In genomic region chr20:45944151-45944964, GRCh38 we compare ENCODE assay signal across 10 cellular contexts. TPM values are rescaled to one million over a fixed set of nuclear protein-coding genes. Genes with fewer than 3 reads are reported as not detected.
DNase-seq lines count a peak whose midpoint lies in the region; ATAC-seq and TF ChIP-seq lines count a peak whose summit lies in the region.
"Had no signal": no experiment of that assay in that cellular context is flagged by ENCODE, and none has a peak within 500 bp of the region (broad histone marks: within the 10 kb centered on the region; RNA-seq: fewer than 3 reads in every experiment).

No MANE protein-coding gene starts in this region.

- intact Hi-C loops in activated CD8-positive, alpha-beta T cell treated with anti-CD3 and anti-CD28 coated beads for 36 hours (cut with micrococcal nuclease): no loop called here
- intact Hi-C loops in gastrocnemius medialis (cut with DNase I; ENCODE audit: low total_unique reads) (no loop called here), sciatic nerve (cut with DNase I) (no loop called here)

- in situ Hi-C loops in gastrocnemius medialis (cut with MboI; ENCODE audit: low sequenced_read_pairs in 4 of 4): loop anchor here in 1 of 4 donors (10.0 kb wide), 1 partner anchor 120 kb away; the partner anchor contains the start of gene TNNC2

- peak; percentile 59 for ATAC-seq in activated CD8-positive, alpha-beta T cell treated with anti-CD3 and anti-CD28 coated beads for 36 hours
- no peak for ATAC-seq in activated CD8-positive, alpha-beta T cell treated with anti-CD3 and anti-CD28 coated beads, Interleukin-2, amount 10 ng/mL, durations not matched to agents 7 days and 5 days
- peak; percentile 78 to 80 for ATAC-seq in gastrocnemius medialis
- no peak for ATAC-seq in sciatic nerve

- peak overlapping the region in 1 of 4 donors; percentile 2 for H3K4me3 ChIP-seq in gastrocnemius medialis

- TF ChIP-seq POLR2A in gastrocnemius medialis (IDR thresholded peaks at IDR 0.05): peak in 1 of 2 donors; percentile 40

- H3K9me3 ChIP-seq in gastrocnemius medialis: no peaks in the 10 kb centered on the region

- TF ChIP-seq CTCF in activated CD8-positive, alpha-beta T cell treated with anti-CD3 and anti-CD28 coated beads for 36 hours (IDR thresholded peaks at IDR 0.05): no peak
- no peak for TF ChIP-seq CTCF in gastrocnemius medialis (IDR thresholded peaks at IDR 0.05 in 4 of 5, conservative IDR thresholded peaks at IDR 0.05 in 1 of 5)

- peaks cover 15 to 35% of the 10 kb centered on the region in 2 donors for H3K4me1 ChIP-seq in gastrocnemius medialis

- no peaks in the 10 kb centered on the region for H3K27me3 ChIP-seq in gastrocnemius medialis

- peaks cover 13% of the 10 kb centered on the region for H3K4me1 Mint-ChIP-seq in activated CD8-positive, alpha-beta T cell treated with anti-CD3 and anti-CD28 coated beads for 36 hours (ENCODE audit: low read depth)
- peaks cover 8% of the 10 kb centered on the region for H3K4me1 Mint-ChIP-seq in activated CD8-positive, alpha-beta T cell treated with anti-CD3 and anti-CD28 coated beads, Interleukin-2, amount 10 ng/mL, durations not matched to agents 7 days and 5 days (ENCODE audit: low read depth)

- H3K4me3 Mint-ChIP-seq in activated CD8-positive, alpha-beta T cell treated with anti-CD3 and anti-CD28 coated beads for 36 hours: no peak overlapping the region
- no peak overlapping the region for H3K4me3 Mint-ChIP-seq in activated CD8-positive, alpha-beta T cell treated with anti-CD3 and anti-CD28 coated beads, Interleukin-2, amount 10 ng/mL, durations not matched to agents 7 days and 5 days

- peaks cover 0 to 82% of the 10 kb centered on the region in 2 donors for H3K36me3 ChIP-seq in gastrocnemius medialis

- no peaks in the 10 kb centered on the region for H3K9me3 Mint-ChIP-seq in activated CD8-positive, alpha-beta T cell treated with anti-CD3 and anti-CD28 coated beads for 36 hours
- H3K9me3 Mint-ChIP-seq in activated CD8-positive, alpha-beta T cell treated with anti-CD3 and anti-CD28 coated beads, Interleukin-2, amount 10 ng/mL, durations not matched to agents 7 days and 5 days (ENCODE audit: insufficient read depth): no peaks in the 10 kb centered on the region

- H3K27ac Mint-ChIP-seq in activated CD8-positive, alpha-beta T cell treated with anti-CD3 and anti-CD28 coated beads for 36 hours: peak overlapping the region; percentile 75
- no peak overlapping the region for H3K27ac Mint-ChIP-seq in activated CD8-positive, alpha-beta T cell treated with anti-CD3 and anti-CD28 coated beads, Interleukin-2, amount 10 ng/mL, durations not matched to agents 7 days and 5 days

- H3K36me3 Mint-ChIP-seq in activated CD8-positive, alpha-beta T cell treated with anti-CD3 and anti-CD28 coated beads for 36 hours (ENCODE audit: low read depth): peaks cover 41% of the 10 kb centered on the region
- H3K36me3 Mint-ChIP-seq in activated CD8-positive, alpha-beta T cell treated with anti-CD3 and anti-CD28 coated beads, Interleukin-2, amount 10 ng/mL, durations not matched to agents 7 days and 5 days (ENCODE audit: low read depth): peaks cover 56% of the 10 kb centered on the region

- DNase-seq in activated CD8-positive, alpha-beta T cell treated with anti-CD3 and anti-CD28 coated beads for 36 hours: no peak
- DNase-seq in activated CD8-positive, alpha-beta T cell treated with anti-CD3 and anti-CD28 coated beads, Interleukin-2, amount 10 ng/mL, durations not matched to agents 7 days and 5 days: no peak
- DNase-seq in RKO (ENCODE audit: low spot score) (peak; percentile 79), gastrocnemius medialis (no peak), NCI-H69 (lab: John Stamatoyannopoulos, UW) (no peak), NCI-H1105 (lab: John Stamatoyannopoulos, UW) (no peak), sciatic nerve (ENCODE audit: low spot score) (no peak)
- DNase-seq: activated CD8-positive, alpha-beta memory T cell treated with anti-CD3 and anti-CD28 coated beads, Interleukin-2, amount 50 U/mL, for 4 hours; stimulated activated CD4-positive, alpha-beta T cell treated with anti-CD3 and anti-CD28 coated beads, Interleukin-4, amount 100 ng/mL, for 1 hour had no signal

- no peaks in the 10 kb centered on the region for H3K27me3 Mint-ChIP-seq in activated CD8-positive, alpha-beta T cell treated with anti-CD3 and anti-CD28 coated beads for 36 hours
- H3K27me3 Mint-ChIP-seq in activated CD8-positive, alpha-beta T cell treated with anti-CD3 and anti-CD28 coated beads, Interleukin-2, amount 10 ng/mL, durations not matched to agents 7 days and 5 days (ENCODE audit: low read depth): no peaks in the 10 kb centered on the region

- H3K27ac ChIP-seq in cingulate gyrus (ENCODE audit: low read depth, low read length): peak overlapping the region; percentile 60
- peak overlapping the region; percentile 86 to 96 (median 92) for H3K27ac ChIP-seq in gastrocnemius medialis

- POLR2A ChIA-PET in activated CD8-positive, alpha-beta T cell treated with anti-CD3 and anti-CD28 coated beads for 36 hours (lab: Charles Lee): interaction anchor here (1.2 to 12.9 kb wide), 8 partner anchors 7 to 54 kb away, joined by 3 to 119 read pairs (median 4); partner anchors contain the start of genes PCIF1 and ZNF335
- POLR2A ChIA-PET in activated CD8-positive, alpha-beta T cell treated with anti-CD3 and anti-CD28 coated beads, Interleukin-2, amount 10 ng/mL, durations not matched to agents 7 days and 5 days (lab: Charles Lee): interaction anchor here (0.6 to 1.1 kb wide), 2 partner anchors 9 to 131 kb away, joined by 3 to 4 read pairs; no protein-coding TSS in a partner anchor

- CTCF ChIA-PET in activated CD8-positive, alpha-beta T cell treated with anti-CD3 and anti-CD28 coated beads for 36 hours (lab: Charles Lee): interaction anchor here (0.7 to 3.6 kb wide), 9 partner anchors 10 to 173 kb away, joined by 3 to 20 read pairs (median 3); partner anchors contain the start of genes CTSA, NEURL2 and PCIF1
- CTCF ChIA-PET in activated CD8-positive, alpha-beta T cell treated with anti-CD3 and anti-CD28 coated beads, Interleukin-2, amount 10 ng/mL, durations not matched to agents 7 days and 5 days (lab: Charles Lee): interaction anchor here (1.0 to 2.2 kb wide), 3 partner anchors 19 to 145 kb away, joined by 3 to 14 read pairs (median 4); no protein-coding TSS in a partner anchor

RNA-seq across cellular contexts. Expression of gene PCIF1, which starts 9.9 kb away (rescaled TPM):
- 10 to 100 TPM; 27.8 to 29.5 TPM for total RNA-seq in activated CD8-positive, alpha-beta T cell treated with anti-CD3 and anti-CD28 coated beads for 36 hours
- 10 to 100 TPM; 40.3 to 41.2 TPM for total RNA-seq in activated CD8-positive, alpha-beta T cell treated with anti-CD3 and anti-CD28 coated beads, Interleukin-2, amount 10 ng/mL, durations not matched to agents 7 days and 5 days
- total RNA-seq in gastrocnemius medialis (10 to 100 TPM; 32.1 to 51.2 (median 37.0) TPM), sciatic nerve (38.2 TPM)

RNA-seq across cellular contexts. Expression of gene ZNF335, which starts 27.6 kb away (rescaled TPM):
- 10 to 100 TPM; 27.0 to 28.8 TPM for total RNA-seq in activated CD8-positive, alpha-beta T cell treated with anti-CD3 and anti-CD28 coated beads for 36 hours
- 10 to 100 TPM; 33.1 to 34.5 TPM for total RNA-seq in activated CD8-positive, alpha-beta T cell treated with anti-CD3 and anti-CD28 coated beads, Interleukin-2, amount 10 ng/mL, durations not matched to agents 7 days and 5 days
- 10 to 100 TPM in 3 of 4 donors, 1 to 10 TPM in 1; 8.3 to 19.1 (median 12.7) TPM for total RNA-seq in gastrocnemius medialis
- total RNA-seq in sciatic nerve: 22.3 TPM

RNA-seq across cellular contexts. Expression of gene PLTP, which starts 32.4 kb away (rescaled TPM):
- 1 to 10 TPM; 7.4 to 8.6 TPM for total RNA-seq in activated CD8-positive, alpha-beta T cell treated with anti-CD3 and anti-CD28 coated beads for 36 hours
- total RNA-seq in activated CD8-positive, alpha-beta T cell treated with anti-CD3 and anti-CD28 coated beads, Interleukin-2, amount 10 ng/mL, durations not matched to agents 7 days and 5 days: 1 to 10 TPM; 2.2 to 2.8 TPM
- total RNA-seq in gastrocnemius medialis: 10 to 100 TPM; 22.2 to 77.3 (median 37.3) TPM
- total RNA-seq in sciatic nerve: 95.4 TPM

RNA-seq across cellular contexts. Expression of gene CTSA, which starts 53.2 kb away (rescaled TPM):
- total RNA-seq in activated CD8-positive, alpha-beta T cell treated with anti-CD3 and anti-CD28 coated beads for 36 hours: 10 to 100 TPM; 34.5 to 40.2 TPM
- total RNA-seq in activated CD8-positive, alpha-beta T cell treated with anti-CD3 and anti-CD28 coated beads, Interleukin-2, amount 10 ng/mL, durations not matched to agents 7 days and 5 days: 10 to 100 TPM; 63.4 to 64.1 TPM
- 10 to 100 TPM; 21.9 to 59.2 (median 46.2) TPM for total RNA-seq in gastrocnemius medialis
- 87.4 TPM for total RNA-seq in sciatic nerve

RNA-seq across cellular contexts. Expression of gene NEURL2, which starts 53.4 kb away (rescaled TPM):
- total RNA-seq in activated CD8-positive, alpha-beta T cell treated with anti-CD3 and anti-CD28 coated beads for 36 hours: 1 to 10 TPM; 2.4 to 2.9 TPM
- total RNA-seq in activated CD8-positive, alpha-beta T cell treated with anti-CD3 and anti-CD28 coated beads, Interleukin-2, amount 10 ng/mL, durations not matched to agents 7 days and 5 days: 1 to 10 TPM; 1.1 to 1.3 TPM
- total RNA-seq in gastrocnemius medialis: 10 to 100 TPM in 2 of 4 donors, 1 to 10 TPM in 2; 4.9 to 24.1 (median 10.2) TPM
- 8.9 TPM for total RNA-seq in sciatic nerve

Comparison
In these comparisons a context has a peak if more than half of its experiments do, and no peak if none do; other contexts are left out.
1. ATAC-seq: peak in activated CD8-positive, alpha-beta T cell treated with anti-CD3 and anti-CD28 coated beads for 36 hours (single experiment) and gastrocnemius medialis (2 of 2); none in activated CD8-positive, alpha-beta T cell treated with anti-CD3 and anti-CD28 coated beads, Interleukin-2, amount 10 ng/mL, durations not matched to agents 7 days and 5 days (single experiment) and sciatic nerve (single experiment).